In the genomic region with DNA sequence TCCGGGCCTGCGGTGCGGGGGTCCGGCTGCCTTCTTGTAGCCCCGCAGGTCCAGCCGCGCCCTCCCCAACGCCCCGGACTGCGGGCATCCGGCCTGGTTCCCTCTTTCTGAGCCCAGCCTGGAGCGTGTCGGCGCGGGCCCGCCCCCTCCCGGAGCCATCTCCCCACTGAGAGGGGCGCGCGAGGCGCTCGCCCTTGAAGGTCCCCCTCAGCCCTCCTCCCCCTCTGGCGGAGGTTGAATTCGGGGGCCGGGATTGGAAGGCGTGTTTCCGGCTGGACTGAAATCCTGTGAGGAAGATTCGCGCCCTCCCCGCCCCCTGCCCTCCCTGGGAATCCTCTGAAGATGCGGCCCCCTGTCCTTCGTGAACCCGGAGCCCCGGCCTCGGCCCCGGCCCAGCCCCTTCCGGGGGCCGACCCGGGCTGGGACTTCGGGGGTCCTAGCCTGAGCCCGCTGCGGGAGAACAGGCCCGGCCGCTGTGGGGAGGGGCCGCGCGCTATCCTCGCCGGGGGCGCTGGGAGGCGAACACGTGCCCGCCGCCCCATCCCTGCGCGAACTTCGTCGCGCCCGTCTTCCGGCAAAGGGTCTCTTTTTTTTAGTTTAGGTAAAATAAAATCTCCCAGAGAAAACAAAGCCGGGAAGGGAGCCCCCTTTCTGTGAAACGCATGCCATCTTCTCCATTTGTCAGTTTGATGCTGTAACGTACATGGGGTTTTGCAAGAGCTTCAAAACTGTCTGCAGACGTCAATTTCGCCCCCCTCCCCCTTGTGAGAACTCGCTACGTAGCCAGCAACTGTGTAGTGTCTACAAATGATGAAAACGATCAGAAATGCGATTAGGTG, we compare ENCODE assay signal across 7 cellular contexts. TPM values are rescaled to one million over a fixed set of nuclear protein-coding genes. Genes with fewer than 3 reads are reported as not detected.
A peak's percentile ranks its signal among the peaks of the same experiment; 100 is the strongest.
DNase-seq lines count a peak whose midpoint lies in the region; ATAC-seq, FAIRE-seq and TF ChIP-seq lines count a peak whose summit lies in the region.

No MANE protein-coding gene starts in this region.

- peak overlapping the region; percentile 59 to 71 for H3K9ac ChIP-seq in kidney (ENCODE audit: low read length in 2 of 2)

- H3K4me3 ChIP-seq in kidney (ENCODE audit: low read length in 2 of 2): peak overlapping the region; percentile 62 to 75

- DNase-seq in GM18507 (ENCODE audit: extremely low spot score, insufficient read length, low read depth): no peak
- peak; percentile 30 for DNase-seq in NCI-H345 (lab: John Stamatoyannopoulos, UW)
- peak; percentile 67 for DNase-seq in activated CD4-positive, CD25-positive, alpha-beta regulatory T cell treated with anti-CD3 and anti-CD28 coated beads, Interleukin-2, amount 50 U/mL, for 16 hours (ENCODE audit: low read depth, low spot score)
- peak; percentile 93 for DNase-seq in central memory CD4-positive, alpha-beta T cell
- DNase-seq in kidney: peak; percentile 93
- peak; percentile 65 to 70 (median 66) for DNase-seq in stimulated activated CD4-positive, alpha-beta T cell treated with anti-CD3 and anti-CD28 coated beads, Interleukin-12 subunit alpha, Interleukin-12 subunit beta, amount 100 ng/mL, for 48 hours (ENCODE audit: low read depth in 2 of 3, low spot score in 1 of 3)

- H3K36me3 ChIP-seq in kidney (ENCODE audit: control insufficient read depth in 1 of 2, insufficient read depth in 2 of 2, low read length in 2 of 2): no peaks in the 10 kb centered on the region

- H3K4me1 ChIP-seq in kidney (ENCODE audit: control insufficient read depth in 1 of 2, insufficient read depth in 1 of 2, low read depth in 1 of 2, low read length in 2 of 2): peaks cover 0 to 8% of the 10 kb centered on the region in 2 donors

- peak; percentile 35 for ATAC-seq in HG02970 (IDR thresholded peaks at IDR 0.05; ENCODE audit: low FRiP score, unreplicated experiment)

- FAIRE-seq in GM18507 (lab: Jason Lieb, UNC): peak; percentile 88
- FAIRE-seq in kidney (lab: Jason Lieb, UNC): no peak

- no peak for TF ChIP-seq CTCF in kidney (IDR thresholded peaks at IDR 0.05; ENCODE audit: borderline replicate concordance, extremely low read depth, insufficient read depth)

- peak overlapping the region; percentile 90 to 91 for H3K27ac ChIP-seq in kidney (ENCODE audit: low read depth in 2 of 2, low read length in 2 of 2)

- H3K9me3 ChIP-seq in kidney (ENCODE audit: control insufficient read depth in 1 of 2, low read length in 2 of 2): no peaks in the 10 kb centered on the region

- intact Hi-C loops in kidney (cut with DNase I): no loop called here

RNA-seq across cellular contexts. Expression of gene PDCD4, which starts 0.6 kb away (rescaled TPM):
- total RNA-seq in kidney: 75.9 TPM
- polyA plus RNA-seq in kidney (ENCODE audit: insufficient read depth, low read depth, low replicate concordance): 57.7 TPM

RNA-seq across cellular contexts. Expression of gene BBIP1, which starts 46.6 kb away (rescaled TPM):
- 34.8 TPM for total RNA-seq in kidney
- polyA plus RNA-seq in kidney (ENCODE audit: insufficient read depth, low read depth, low replicate concordance): 36.1 TPM

RNA-seq across cellular contexts. Expression of gene SHOC2, which starts 47.0 kb away (rescaled TPM):
- total RNA-seq in kidney: 66.8 TPM
- 18.0 TPM for polyA plus RNA-seq in kidney (ENCODE audit: insufficient read depth, low read depth, low replicate concordance)
